Comparison of ENCODE assay signal across 1 cellular context in the genomic region with DNA sequence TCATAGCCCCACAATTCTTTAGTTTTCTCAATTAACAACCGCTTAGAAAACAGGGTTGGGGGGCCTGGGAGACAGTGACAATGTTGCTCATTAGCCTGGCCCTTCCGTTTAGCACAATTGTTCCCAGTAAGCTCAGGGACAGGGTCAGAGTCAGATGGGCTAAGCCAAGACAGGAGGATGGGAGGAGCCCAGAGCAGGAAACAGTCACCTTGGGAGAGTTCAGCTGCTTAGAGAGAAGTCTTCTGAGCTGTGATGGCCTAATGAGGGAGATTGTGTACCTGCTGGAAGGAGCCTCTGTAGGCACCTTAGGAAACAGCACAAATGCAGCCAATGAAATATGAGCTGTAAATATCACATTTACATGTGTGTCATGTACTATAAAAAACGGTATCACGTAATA.
TF ChIP-seq lines count a peak whose summit lies in the region.

No MANE protein-coding gene starts in this region.

TF ChIP-seq in WTC11, 78 proteins besides CTCF, POLR2A, EP300 and RAD21 (continued from another document):
- TF ChIP-seq, protein P1, sequence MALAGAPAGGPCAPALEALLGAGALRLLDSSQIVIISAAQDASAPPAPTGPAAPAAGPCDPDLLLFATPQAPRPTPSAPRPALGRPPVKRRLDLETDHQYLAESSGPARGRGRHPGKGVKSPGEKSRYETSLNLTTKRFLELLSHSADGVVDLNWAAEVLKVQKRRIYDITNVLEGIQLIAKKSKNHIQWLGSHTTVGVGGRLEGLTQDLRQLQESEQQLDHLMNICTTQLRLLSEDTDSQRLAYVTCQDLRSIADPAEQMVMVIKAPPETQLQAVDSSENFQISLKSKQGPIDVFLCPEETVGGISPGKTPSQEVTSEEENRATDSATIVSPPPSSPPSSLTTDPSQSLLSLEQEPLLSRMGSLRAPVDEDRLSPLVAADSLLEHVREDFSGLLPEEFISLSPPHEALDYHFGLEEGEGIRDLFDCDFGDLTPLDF (CRISPR knock-in tag; IDR thresholded peaks at IDR 0.05): no peak
- TF ChIP-seq GABPB1 (CRISPR knock-in tag; IDR thresholded peaks at IDR 0.05) (no peak), TCF7 (CRISPR knock-in tag; IDR thresholded peaks at IDR 0.05; ENCODE audit: low read depth) (no peak), IRF2 (CRISPR knock-in tag; IDR thresholded peaks at IDR 0.05; ENCODE audit: borderline replicate concordance, low read depth) (no peak), NFE2L1 (CRISPR knock-in tag; IDR thresholded peaks at IDR 0.05) (no peak), PRDM15 (CRISPR knock-in tag; IDR thresholded peaks at IDR 0.05) (no peak), SOX15 (CRISPR knock-in tag; IDR thresholded peaks at IDR 0.05) (no peak), NR2C2 (CRISPR knock-in tag; IDR thresholded peaks at IDR 0.05) (no peak)
- TF ChIP-seq, protein P2, sequence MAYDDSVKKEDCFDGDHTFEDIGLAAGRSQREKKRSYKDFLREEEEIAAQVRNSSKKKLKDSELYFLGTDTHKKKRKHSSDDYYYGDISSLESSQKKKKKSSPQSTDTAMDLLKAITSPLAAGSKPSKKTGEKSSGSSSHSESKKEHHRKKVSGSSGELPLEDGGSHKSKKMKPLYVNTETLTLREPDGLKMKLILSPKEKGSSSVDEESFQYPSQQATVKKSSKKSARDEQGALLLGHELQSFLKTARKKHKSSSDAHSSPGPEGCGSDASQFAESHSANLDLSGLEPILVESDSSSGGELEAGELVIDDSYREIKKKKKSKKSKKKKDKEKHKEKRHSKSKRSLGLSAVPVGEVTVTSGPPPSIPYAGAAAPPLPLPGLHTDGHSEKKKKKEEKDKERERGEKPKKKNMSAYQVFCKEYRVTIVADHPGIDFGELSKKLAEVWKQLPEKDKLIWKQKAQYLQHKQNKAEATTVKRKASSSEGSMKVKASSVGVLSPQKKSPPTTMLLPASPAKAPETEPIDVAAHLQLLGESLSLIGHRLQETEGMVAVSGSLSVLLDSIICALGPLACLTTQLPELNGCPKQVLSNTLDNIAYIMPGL (CRISPR knock-in tag; IDR thresholded peaks at IDR 0.05): no peak
